20 cellular contexts compared by ENCODE assay signal in the genomic region with DNA sequence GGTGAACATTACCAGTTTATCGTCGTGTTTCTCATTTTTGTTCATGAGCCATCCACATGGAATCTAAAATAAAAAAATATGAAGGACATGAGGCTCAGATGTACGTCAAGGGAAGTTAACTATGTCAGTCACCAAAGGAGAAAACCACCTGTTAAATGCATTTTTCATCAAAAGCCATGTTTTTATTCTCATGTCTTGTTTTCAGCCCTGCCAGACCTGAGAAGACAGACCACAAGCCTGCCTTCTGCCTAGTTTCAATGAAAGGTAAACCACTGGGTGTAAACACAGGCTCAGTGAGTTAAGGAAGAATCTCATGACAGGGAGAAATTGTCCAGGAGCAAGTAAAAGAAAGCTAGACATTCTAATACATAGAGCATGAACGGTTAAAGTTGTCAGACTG. TPM values are rescaled to one million over a fixed set of nuclear protein-coding genes. Genes with fewer than 3 reads are reported as not detected.
"Had no signal": no experiment of that assay in that cellular context is flagged by ENCODE, and none has a peak within 500 bp of the region (broad histone marks: within the 10 kb centered on the region; RNA-seq: fewer than 3 reads in every experiment).

No MANE protein-coding gene starts in this region.

- ATAC-seq: right lobe of liver had no signal

- H3K9me3 Mint-ChIP-seq: activated CD4-positive, alpha-beta T cell treated with anti-CD3 and anti-CD28 coated beads, Interleukin-2, amount 10 ng/mL, durations not matched to agents 24 days and 14 days; activated naive CD8-positive, alpha-beta T cell treated with anti-CD3 and anti-CD28 coated beads for 36 hours; activated T-helper 1 cell treated with anti-CD3 and anti-CD28 coated beads, Interleukin-12 subunit alpha, Interleukin-12 subunit beta, Interleukin-2, Interleukin-4 antibody, amounts not matched to agents 30 ng/mL and 10 ng/mL and 1 ng/mL, durations not matched to agents 14 hours and 24 hours and 36 hours; naive thymus-derived CD8-positive, alpha-beta T cell; stimulated activated naive CD8-positive, alpha-beta T cell treated with anti-CD3 and anti-CD28 coated beads, Interleukin-15, Interleukin-2, amounts not matched to agents 100 ng/mL and 50 ng/mL, for 24 hours had no signal

- DNase-seq: activated CD4-positive, alpha-beta T cell treated with anti-CD3 and anti-CD28 coated beads, Interleukin-2, amount 10 ng/mL, durations not matched to agents 24 days and 14 days; activated gamma-delta T cell treated with Interleukin-2 at 50 U/mL for 16 hours; activated naive CD8-positive, alpha-beta T cell treated with anti-CD3 and anti-CD28 coated beads for 36 hours; amygdala; dermis blood vessel endothelial cell; effector memory CD4-positive, alpha-beta T cell; foreskin fibroblast; mesendoderm; ovary; right lobe of liver; stimulated activated CD4-positive, alpha-beta T cell treated with anti-CD3 and anti-CD28 coated beads, Interleukin-12 subunit alpha, Interleukin-12 subunit beta, amount 100 ng/mL, for 4 hours; stimulated activated CD4-positive, alpha-beta T cell treated with anti-CD3 and anti-CD28 coated beads, Interleukin-1b, Interleukin-23, amount 100 ng/mL, for 48 hours; stimulated activated CD8-positive, alpha-beta memory T cell treated with anti-CD3 and anti-CD28 coated beads, Interleukin-4, amount 100 ng/mL, for 48 hours; T-helper 1 cell; T-helper 9 cell had no signal

- H3K27ac Mint-ChIP-seq: activated naive CD8-positive, alpha-beta T cell treated with anti-CD3 and anti-CD28 coated beads for 36 hours; activated T-helper 1 cell treated with anti-CD3 and anti-CD28 coated beads, Interleukin-12 subunit alpha, Interleukin-12 subunit beta, Interleukin-2, Interleukin-4 antibody, amounts not matched to agents 30 ng/mL and 10 ng/mL and 1 ng/mL, durations not matched to agents 14 hours and 24 hours and 36 hours; stimulated activated naive CD8-positive, alpha-beta T cell treated with anti-CD3 and anti-CD28 coated beads, Interleukin-15, Interleukin-2, amounts not matched to agents 100 ng/mL and 50 ng/mL, for 24 hours had no signal

- H3K36me3 Mint-ChIP-seq: naive thymus-derived CD8-positive, alpha-beta T cell had no signal

- H3K27ac ChIP-seq: cardiac muscle cell, ovary, right lobe of liver, suprapubic skin had no signal

- H3K36me3 ChIP-seq: cardiac muscle cell, ovary, right lobe of liver, suprapubic skin had no signal

- H3K4me3 Mint-ChIP-seq: activated CD4-positive, alpha-beta T cell treated with anti-CD3 and anti-CD28 coated beads, Interleukin-2, amount 10 ng/mL, durations not matched to agents 24 days and 14 days; activated naive CD8-positive, alpha-beta T cell treated with anti-CD3 and anti-CD28 coated beads for 36 hours; activated T-helper 1 cell treated with anti-CD3 and anti-CD28 coated beads, Interleukin-12 subunit alpha, Interleukin-12 subunit beta, Interleukin-2, Interleukin-4 antibody, amounts not matched to agents 30 ng/mL and 10 ng/mL and 1 ng/mL, durations not matched to agents 14 hours and 24 hours and 36 hours; stimulated activated naive CD8-positive, alpha-beta T cell treated with anti-CD3 and anti-CD28 coated beads, Interleukin-15, Interleukin-2, amounts not matched to agents 100 ng/mL and 50 ng/mL, for 24 hours had no signal

- H3K4me3 ChIP-seq: cardiac muscle cell, ovary, right lobe of liver, suprapubic skin had no signal

- H3K4me1 ChIP-seq: right lobe of liver, suprapubic skin had no signal

- H3K27me3 ChIP-seq: cardiac muscle cell, ovary, right lobe of liver, suprapubic skin had no signal

- H3K9me3 ChIP-seq: ovary, right lobe of liver, suprapubic skin had no signal

RNA-seq across cellular contexts. Expression of gene TNIP3, which starts 52.3 kb away (rescaled TPM):
- total RNA-seq: cardiac muscle cell, suprapubic skin had no signal
- polyA plus RNA-seq: cardiac muscle cell had no signal
